Comparison of ENCODE assay signal across 9 cellular contexts in genomic region chr2:171272039-171272438, GRCh38.
DNase-seq lines count a peak whose midpoint lies in the region; ATAC-seq and TF ChIP-seq lines count a peak whose summit lies in the region.
"Had no signal": no experiment of that assay in that cellular context is flagged by ENCODE, and none has a peak within 500 bp of the region (broad histone marks: within the 10 kb centered on the region; RNA-seq: fewer than 3 reads in every experiment).

No MANE protein-coding gene starts in this region.

- peaks cover 16% of the 10 kb centered on the region for H3K4me1 ChIP-seq in Panc1 (ENCODE audit: control insufficient read depth, insufficient read depth, low read length)
- H3K4me1 ChIP-seq in tibial nerve: peaks cover 0 to 11% (median 0%) of the 10 kb centered on the region in 4 donors

- POLR2A ChIA-PET in Panc1 (lab: Charles Lee): interaction anchor here (0.6 kb wide), 1 partner anchor 19 kb away, joined by 4 read pairs; no protein-coding TSS in a partner anchor

- intact Hi-C loops in Panc1 (cut with micrococcal nuclease; ENCODE audit: unreplicated experiment): no loop called here

- H3K27ac ChIP-seq in Panc1 (ENCODE audit: low read length): peak overlapping the region; percentile 73
- H3K27ac ChIP-seq in tibial nerve: no peak overlapping the region

- ATAC-seq in Panc1: peak; percentile 100
- no peak for ATAC-seq in GM19463 (IDR thresholded peaks at IDR 0.05; ENCODE audit: unreplicated experiment)
- no peak for ATAC-seq in HG03196 (IDR thresholded peaks at IDR 0.05; ENCODE audit: unreplicated experiment)

- CTCF ChIA-PET in Panc1 (lab: Charles Lee): no interaction called here

- DNase-seq in GM04503 (ENCODE audit: low read depth): peak; percentile 78
- DNase-seq in Panc1 (ENCODE audit: low read depth, low spot score): peak; percentile 85
- DNase-seq in fibroblast of peridontal ligament (ENCODE audit: extremely low read depth): peak; percentile 97
- peak; percentile 64 for DNase-seq in pulmonary artery endothelial cell (ENCODE audit: low read depth, low spot score)
- no peak for DNase-seq in activated effector memory CD4-positive, alpha-beta T cell treated with Interleukin-2 at 50 U/mL for 16 hours
- DNase-seq in tibial nerve (ENCODE audit: low spot score in 2 of 2): no peak
- DNase-seq: activated T-cell treated with anti-CD3 and anti-CD28 coated beads, Interleukin-2, amount 50 U/mL, for 1 hour had no signal

- H3K9me3 ChIP-seq in Panc1 (ENCODE audit: control insufficient read depth, insufficient read depth, low read depth, low read length) (no peaks in the 10 kb centered on the region), tibial nerve (no peaks in the 10 kb centered on the region)

- no peaks in the 10 kb centered on the region for H3K27me3 ChIP-seq in Panc1 (ENCODE audit: control insufficient read depth, insufficient read depth, low read length)
- no peaks in the 10 kb centered on the region for H3K27me3 ChIP-seq in tibial nerve

- H3K4me3 ChIP-seq in Panc1 (ENCODE audit: low read depth in 2 of 2, low read length in 2 of 2) (no peak overlapping the region), tibial nerve (no peak overlapping the region)

- TF ChIP-seq EP300 in tibial nerve (IDR thresholded peaks at IDR 0.05): peak in 1 of 2 donors; percentile 29

- BruUV-seq in Panc1 (replicated peaks; lab: Mats Ljungman, UMichigan): no TSS peak

- TF ChIP-seq CTCF in Panc1 (IDR thresholded peaks at IDR 0.05) (no peak), tibial nerve (IDR thresholded peaks at IDR 0.05) (no peak)

- TF ChIP-seq POLR2A in tibial nerve (IDR thresholded peaks at IDR 0.05): no peak

- in situ Hi-C loops in Panc1 (cut with HindIII; ENCODE audit: low pct_unique_long_range_greater_than_20kb, low sequenced_read_pairs): no loop called here

- H3K36me3 ChIP-seq in Panc1 (ENCODE audit: control insufficient read depth, insufficient read depth, low read length) (no peaks in the 10 kb centered on the region), tibial nerve (no peaks in the 10 kb centered on the region)

Comparison
In these comparisons a context has a peak if more than half of its experiments do, and no peak if none do; other contexts are left out.
1. DNase-seq: peak in GM04503 (single experiment), Panc1 (single experiment), fibroblast of peridontal ligament (single experiment) and pulmonary artery endothelial cell (single experiment); none in activated effector memory CD4-positive, alpha-beta T cell treated with Interleukin-2 at 50 U/mL for 16 hours (single experiment) and tibial nerve (0 of 2).